ENCODE assay signal across 21 cellular contexts in the genomic region with DNA sequence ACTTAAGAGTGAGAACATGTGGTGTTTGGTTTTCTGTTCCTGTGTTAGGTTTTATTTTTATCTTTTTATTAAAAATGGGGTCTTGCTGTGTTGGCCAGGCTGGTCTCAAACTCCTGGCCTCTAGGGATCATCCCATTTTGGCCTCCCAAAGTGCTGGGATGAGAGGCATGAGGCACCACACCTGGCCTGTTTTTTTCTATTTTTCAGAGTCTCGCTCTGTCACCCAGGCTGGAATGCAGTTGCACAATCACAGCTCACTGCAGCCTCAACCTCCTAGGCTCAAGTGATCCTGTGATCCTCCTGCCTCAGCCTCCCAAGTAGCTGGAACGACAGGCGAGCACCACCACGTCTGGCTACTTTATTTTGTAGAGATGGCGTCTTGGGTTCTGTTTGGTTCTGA. TPM values are rescaled to one million over a fixed set of nuclear protein-coding genes. Genes with fewer than 3 reads are reported as not detected.
"Had no signal": no experiment of that assay in that cellular context is flagged by ENCODE, and none has a peak within 500 bp of the region (broad histone marks: within the 10 kb centered on the region; RNA-seq: fewer than 3 reads in every experiment).

No MANE protein-coding gene starts in this region.

- H3K27me3 ChIP-seq: dorsolateral prefrontal cortex, hepatocyte, sigmoid colon, testis, tibial nerve had no signal

- H3K27me3 Mint-ChIP-seq: naive thymus-derived CD4-positive, alpha-beta T cell; stimulated activated naive B cell treated with anti-CD40 and anti-IgM and Interleukin-4, amounts not matched to agents 10 μg/mL and 1 μg/mL and 100 μg/mL, for 72 hours; stimulated activated naive CD8-positive, alpha-beta T cell treated with anti-CD3 and anti-CD28 coated beads, Interleukin-15, amount 100 ng/mL, for 72 hours had no signal

- H3K27ac ChIP-seq: dorsolateral prefrontal cortex, hepatocyte, parathyroid adenoma, psoas muscle, sigmoid colon, skin epidermis, testis, tibial nerve had no signal

- H3K9me3 Mint-ChIP-seq: naive thymus-derived CD4-positive, alpha-beta T cell; nephron progenitor cell; stimulated activated naive B cell treated with anti-CD40 and anti-IgM and Interleukin-4, amounts not matched to agents 10 μg/mL and 1 μg/mL and 100 μg/mL, for 72 hours; stimulated activated naive CD8-positive, alpha-beta T cell treated with anti-CD3 and anti-CD28 coated beads, Interleukin-15, amount 100 ng/mL, for 72 hours had no signal

- H3K9ac ChIP-seq: parathyroid adenoma had no signal

- H3K4me3 ChIP-seq: dorsolateral prefrontal cortex, hepatocyte, lung, psoas muscle, sigmoid colon, skin epidermis, testis, tibial nerve had no signal

- ATAC-seq: left colon; left ventricle myocardium superior; naive thymus-derived CD4-positive, alpha-beta T cell; psoas muscle; stimulated activated naive B cell treated with anti-CD40 and anti-IgM and Interleukin-4, amounts not matched to agents 10 μg/mL and 1 μg/mL and 100 μg/mL, for 72 hours; stimulated activated naive CD8-positive, alpha-beta T cell treated with anti-CD3 and anti-CD28 coated beads, Interleukin-15, amount 100 ng/mL, for 72 hours had no signal

- H2AFZ ChIP-seq: hepatocyte, parathyroid adenoma had no signal

- DNase-seq: cortex of kidney; dorsolateral prefrontal cortex; effector CD8-positive, alpha-beta T cell; foreskin melanocyte; head of caudate nucleus; left colon; left ventricle myocardium superior; naive thymus-derived CD4-positive, alpha-beta T cell; nephron progenitor cell; psoas muscle; sigmoid colon; stimulated activated CD4-positive, alpha-beta T cell treated with anti-CD3 and anti-CD28 coated beads, Interleukin-2, amount 100 ng/mL, for 24 hours; stimulated activated CD4-positive, alpha-beta T cell treated with anti-CD3 and anti-CD28 coated beads, Interleukin-4, amount 100 ng/mL, for 4 hours; stimulated activated naive B cell treated with anti-CD40 and anti-IgM and Interleukin-4, amounts not matched to agents 10 μg/mL and 1 μg/mL and 100 μg/mL, for 72 hours; stimulated activated naive CD8-positive, alpha-beta T cell treated with anti-CD3 and anti-CD28 coated beads, Interleukin-15, amount 100 ng/mL, for 72 hours; testis had no signal

- H3K4me1 ChIP-seq: psoas muscle had no signal

- H3K9me3 ChIP-seq: psoas muscle, sigmoid colon, testis, tibial nerve had no signal

- H3K4me2 ChIP-seq: hepatocyte had no signal

- H3K79me2 ChIP-seq: parathyroid adenoma had no signal

- H3K4me3 Mint-ChIP-seq: naive thymus-derived CD4-positive, alpha-beta T cell; nephron progenitor cell; stimulated activated naive CD8-positive, alpha-beta T cell treated with anti-CD3 and anti-CD28 coated beads, Interleukin-15, amount 100 ng/mL, for 72 hours had no signal

- H3K27ac Mint-ChIP-seq: nephron progenitor cell; stimulated activated naive B cell treated with anti-CD40 and anti-IgM and Interleukin-4, amounts not matched to agents 10 μg/mL and 1 μg/mL and 100 μg/mL, for 72 hours; stimulated activated naive CD8-positive, alpha-beta T cell treated with anti-CD3 and anti-CD28 coated beads, Interleukin-15, amount 100 ng/mL, for 72 hours had no signal

RNA-seq across cellular contexts. Expression of a gene that starts 48.7 kb away (rescaled TPM):
- total RNA-seq: hepatocyte had no signal
